8 cellular contexts compared by ENCODE assay signal in the genomic region with DNA sequence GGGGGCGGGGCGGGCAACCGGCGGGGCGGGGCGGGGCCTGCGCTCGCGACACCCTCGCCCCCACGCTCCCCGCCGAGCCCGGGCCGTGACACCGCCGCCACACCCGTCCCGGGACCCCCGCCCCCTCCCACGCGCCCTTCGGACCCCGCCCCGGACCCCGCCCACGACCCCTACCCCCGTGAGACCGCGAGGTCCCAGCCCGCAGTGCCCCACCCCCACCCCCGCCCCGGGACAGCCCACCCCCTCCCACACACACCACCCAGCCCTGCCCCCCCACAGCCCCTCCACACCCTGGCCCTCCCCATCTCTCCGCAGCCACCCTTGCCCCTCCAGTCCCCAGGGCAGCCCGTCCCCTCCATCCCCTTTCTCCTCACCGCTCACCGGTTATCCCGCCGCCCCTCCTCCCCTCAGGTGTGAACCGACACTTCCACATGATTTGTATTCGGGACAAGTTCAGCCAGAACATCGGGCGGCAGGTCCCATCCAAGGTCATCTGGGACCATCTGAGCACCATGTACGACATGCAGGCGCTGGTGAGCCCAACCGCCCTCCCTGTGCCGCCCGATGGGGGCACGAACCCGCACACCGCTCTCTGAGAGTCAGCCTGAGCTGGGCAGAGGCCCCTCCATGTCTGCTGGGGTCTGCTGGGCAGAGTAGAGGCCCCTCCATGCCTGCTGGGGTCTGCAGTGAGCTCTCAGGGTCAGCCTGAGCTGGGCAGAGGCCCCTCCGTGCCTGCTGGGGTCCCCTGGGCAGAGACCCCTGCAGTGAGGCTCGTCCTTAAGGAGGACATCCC. TPM values are rescaled to one million over a fixed set of nuclear protein-coding genes. Genes with fewer than 3 reads are reported as not detected.
A peak's percentile ranks its signal among the peaks of the same experiment; 100 is the strongest.
DNase-seq lines count a peak whose midpoint lies in the region; ATAC-seq lines count a peak whose summit lies in the region.

No MANE protein-coding gene starts in this region.

- peaks cover 26% of the 10 kb centered on the region for H3K36me3 ChIP-seq in iPS-18a (ENCODE audit: control insufficient read depth, low read depth, low read length)

- H3K27me3 Mint-ChIP-seq in activated naive CD8-positive, alpha-beta T cell treated with anti-CD3 and anti-CD28 coated beads for 36 hours = no peaks in the 10 kb centered on the region
- H3K27me3 Mint-ChIP-seq in stimulated activated memory B cell treated with anti-CD40 and anti-IgM and Interleukin-4, amounts not matched to agents 10 μg/mL and 1 μg/mL and 100 μg/mL, for 72 hours = no peaks in the 10 kb centered on the region

- no peak for DNase-seq in activated naive CD8-positive, alpha-beta T cell treated with anti-CD3 and anti-CD28 coated beads for 36 hours
- no peak for DNase-seq in NCI-H446 treated with DMSO at 0.1 percent for 48 hours (lab: John Stamatoyannopoulos, UW)
- DNase-seq in GDM1 (lab: John Stamatoyannopoulos, UW) = no peak
- no peak for DNase-seq in iPS-NIHi7 (ENCODE audit: extremely low spot score)
- no peak for DNase-seq in cerebellum (ENCODE audit: low spot score)

- no peak overlapping the region for H3K27ac ChIP-seq in iPS-18a (ENCODE audit: low read length)

- H3K4me3 ChIP-seq in iPS-18a (ENCODE audit: low read length) = peak overlapping the region; percentile 27

- peaks cover 11% of the 10 kb centered on the region for H3K36me3 Mint-ChIP-seq in activated naive CD8-positive, alpha-beta T cell treated with anti-CD3 and anti-CD28 coated beads for 36 hours
- peaks cover 29% of the 10 kb centered on the region for H3K36me3 Mint-ChIP-seq in stimulated activated memory B cell treated with anti-CD40 and anti-IgM and Interleukin-4, amounts not matched to agents 10 μg/mL and 1 μg/mL and 100 μg/mL, for 72 hours

- H3K4me3 Mint-ChIP-seq in activated naive CD8-positive, alpha-beta T cell treated with anti-CD3 and anti-CD28 coated beads for 36 hours = peak overlapping the region; percentile 91
- peak overlapping the region; percentile 90 for H3K4me3 Mint-ChIP-seq in stimulated activated memory B cell treated with anti-CD40 and anti-IgM and Interleukin-4, amounts not matched to agents 10 μg/mL and 1 μg/mL and 100 μg/mL, for 72 hours

- H3K9ac ChIP-seq in iPS-18a (ENCODE audit: low read length) = no peak overlapping the region

- H3K4me1 ChIP-seq in iPS-18a (ENCODE audit: control insufficient read depth, low read depth, low read length) = no peaks in the 10 kb centered on the region

- peaks cover 19% of the 10 kb centered on the region for H3K27me3 ChIP-seq in iPS-18a (ENCODE audit: control insufficient read depth, insufficient read depth, low read length)

- peak overlapping the region; percentile 87 for H3K27ac Mint-ChIP-seq in activated naive CD8-positive, alpha-beta T cell treated with anti-CD3 and anti-CD28 coated beads for 36 hours
- H3K27ac Mint-ChIP-seq in stimulated activated memory B cell treated with anti-CD40 and anti-IgM and Interleukin-4, amounts not matched to agents 10 μg/mL and 1 μg/mL and 100 μg/mL, for 72 hours = peak overlapping the region; percentile 80

- ATAC-seq in HG02852 (IDR thresholded peaks at IDR 0.05; ENCODE audit: unreplicated experiment) = peak; percentile 11
- no peak for ATAC-seq in stimulated activated memory B cell treated with anti-CD40 and anti-IgM and Interleukin-4, amounts not matched to agents 10 μg/mL and 1 μg/mL and 100 μg/mL, for 72 hours

- H3K4me1 Mint-ChIP-seq in activated naive CD8-positive, alpha-beta T cell treated with anti-CD3 and anti-CD28 coated beads for 36 hours = peaks cover 28% of the 10 kb centered on the region
- H3K4me1 Mint-ChIP-seq in stimulated activated memory B cell treated with anti-CD40 and anti-IgM and Interleukin-4, amounts not matched to agents 10 μg/mL and 1 μg/mL and 100 μg/mL, for 72 hours = peaks cover 53% of the 10 kb centered on the region

- no peaks in the 10 kb centered on the region for H3K9me3 Mint-ChIP-seq in activated naive CD8-positive, alpha-beta T cell treated with anti-CD3 and anti-CD28 coated beads for 36 hours
- H3K9me3 Mint-ChIP-seq in stimulated activated memory B cell treated with anti-CD40 and anti-IgM and Interleukin-4, amounts not matched to agents 10 μg/mL and 1 μg/mL and 100 μg/mL, for 72 hours = no peaks in the 10 kb centered on the region

- no peaks in the 10 kb centered on the region for H3K9me3 ChIP-seq in iPS-18a (ENCODE audit: control insufficient read depth, low read depth, low read length)

RNA-seq across cellular contexts. Expression of gene MRGBP, which starts 0.6 kb away (rescaled TPM):
- 10 to 100 TPM; 19.3 to 19.8 TPM for total RNA-seq in activated naive CD8-positive, alpha-beta T cell treated with anti-CD3 and anti-CD28 coated beads for 36 hours
- total RNA-seq in cerebellum = 11.5 TPM

RNA-seq across cellular contexts. Expression of gene OGFR, which starts 7.7 kb away (rescaled TPM):
- total RNA-seq in activated naive CD8-positive, alpha-beta T cell treated with anti-CD3 and anti-CD28 coated beads for 36 hours = 10 to 100 TPM; 66.1 to 69.9 TPM
- total RNA-seq in cerebellum = 12.0 TPM

RNA-seq across cellular contexts. Expression of gene COL9A3, which starts 20.0 kb away (rescaled TPM):
- total RNA-seq in activated naive CD8-positive, alpha-beta T cell treated with anti-CD3 and anti-CD28 coated beads for 36 hours = 1 to 10 TPM in 1 of 2 experiments, under 1 TPM in 1; 0.35 to 1.0 TPM
- total RNA-seq in cerebellum = 3.8 TPM
